Comparison of ENCODE assay signal across 1 cellular context in the genomic region with DNA sequence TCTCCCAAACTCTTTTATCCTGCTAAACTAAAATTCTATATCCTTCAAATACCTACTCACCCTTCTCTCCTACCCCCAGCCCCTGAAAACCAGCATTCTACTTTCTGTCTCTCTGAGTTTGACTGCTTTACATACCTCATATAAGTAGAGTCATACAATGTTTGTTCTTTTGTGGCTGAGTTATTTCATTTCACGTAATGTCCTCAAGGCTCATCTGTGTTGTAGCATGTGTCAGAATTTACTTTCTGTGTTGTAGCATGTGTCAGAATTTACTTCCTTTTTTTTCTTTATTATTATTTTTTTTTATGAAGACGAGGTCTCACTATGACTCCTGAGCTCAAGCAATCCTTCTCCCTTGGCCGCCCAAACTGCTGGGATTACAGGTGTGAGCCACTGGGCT.
A peak's percentile ranks its signal among the peaks of the same experiment; 100 is the strongest.
TF ChIP-seq lines count a peak whose summit lies in the region.

No MANE protein-coding gene starts in this region.

TF ChIP-seq in K562, 482 proteins besides CTCF, POLR2A, EP300 and RAD21:
- TF ChIP-seq MCM7 (IDR thresholded peaks at IDR 0.05) (no peak), ZNF699 (CRISPR knock-in tag; IDR thresholded peaks at IDR 0.05; ENCODE audit: insufficient replicate concordance) (no peak), ZNF232 (CRISPR knock-in tag; IDR thresholded peaks at IDR 0.05) (no peak), ADNP (tag; IDR thresholded peaks at IDR 0.05) (no peak), ZNF644 (tag; IDR thresholded peaks at IDR 0.05; ENCODE audit: low read depth) (peak; percentile 12; the same call in 1 of the 2 replicates), ZBTB8A (IDR thresholded peaks at IDR 0.05; ENCODE audit: partially characterized antibody) (no peak), MAZ (CRISPR knock-in tag; conservative IDR thresholded peaks at IDR 0.05 in 1 of 2, IDR thresholded peaks at IDR 0.05 in 1 of 2) (no peak)
- TF ChIP-seq, protein P1, sequence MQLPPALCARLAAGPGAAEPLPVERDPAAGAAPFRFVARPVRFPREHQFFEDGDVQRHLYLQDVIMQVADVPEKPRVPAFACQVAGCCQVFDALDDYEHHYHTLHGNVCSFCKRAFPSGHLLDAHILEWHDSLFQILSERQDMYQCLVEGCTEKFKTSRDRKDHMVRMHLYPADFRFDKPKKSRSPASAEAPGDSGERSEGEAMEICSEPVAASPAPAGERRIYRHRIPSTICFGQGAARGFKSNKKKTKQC (CRISPR knock-in tag; IDR thresholded peaks at IDR 0.05): no peak
- TF ChIP-seq, protein P2, sequence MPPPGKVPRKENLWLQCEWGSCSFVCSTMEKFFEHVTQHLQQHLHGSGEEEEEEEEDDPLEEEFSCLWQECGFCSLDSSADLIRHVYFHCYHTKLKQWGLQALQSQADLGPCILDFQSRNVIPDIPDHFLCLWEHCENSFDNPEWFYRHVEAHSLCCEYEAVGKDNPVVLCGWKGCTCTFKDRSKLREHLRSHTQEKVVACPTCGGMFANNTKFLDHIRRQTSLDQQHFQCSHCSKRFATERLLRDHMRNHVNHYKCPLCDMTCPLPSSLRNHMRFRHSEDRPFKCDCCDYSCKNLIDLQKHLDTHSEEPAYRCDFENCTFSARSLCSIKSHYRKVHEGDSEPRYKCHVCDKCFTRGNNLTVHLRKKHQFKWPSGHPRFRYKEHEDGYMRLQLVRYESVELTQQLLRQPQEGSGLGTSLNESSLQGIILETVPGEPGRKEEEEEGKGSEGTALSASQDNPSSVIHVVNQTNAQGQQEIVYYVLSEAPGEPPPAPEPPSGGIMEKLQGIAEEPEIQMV (tag; conservative IDR thresholded peaks at IDR 0.05; ENCODE audit: low read depth): no peak
